In genomic region chr5:55102345-55102744, GRCh38 we compare ENCODE assay signal across 14 cellular contexts. TPM values are rescaled to one million over a fixed set of nuclear protein-coding genes. Genes with fewer than 3 reads are reported as not detected.
DNase-seq lines count a peak whose midpoint lies in the region; ATAC-seq and TF ChIP-seq lines count a peak whose summit lies in the region.
"Had no signal": no experiment of that assay in that cellular context is flagged by ENCODE, and none has a peak within 500 bp of the region (broad histone marks: within the 10 kb centered on the region; RNA-seq: fewer than 3 reads in every experiment).

TSS of gene GZMA (plus strand) at chr5:55102646. CDS start at chr5:55102683, 37 bp downstream.

- H3K27ac ChIP-seq in thoracic aorta: no peak within 1 kb of the TSS
- H3K27ac ChIP-seq: esophagus muscularis mucosa had no signal

- peak; percentile 66 for ATAC-seq in activated naive CD8-positive, alpha-beta T cell treated with anti-CD3 and anti-CD28 coated beads, Interleukin-2, amount 10 ng/mL, durations not matched to agents 7 days and 5 days (ENCODE audit: low read depth)
- no peak for ATAC-seq in thoracic aorta (ENCODE audit: insufficient number of reproducible peaks, low FRiP score, low read depth)
- ATAC-seq in GM19467 (IDR thresholded peaks at IDR 0.05; ENCODE audit: unreplicated experiment): no peak

- DNase-seq in activated gamma-delta T cell treated with Interleukin-2 at 50 U/mL for 16 hours: peak; percentile 13
- DNase-seq in activated gamma-delta T cell (lab: John Stamatoyannopoulos, UW): no peak
- peak; percentile 36 for DNase-seq in T-helper 9 cell
- peak; percentile 61 for DNase-seq in activated naive CD8-positive, alpha-beta T cell treated with anti-CD3 and anti-CD28 coated beads, Interleukin-2, amount 10 ng/mL, durations not matched to agents 7 days and 5 days
- no peak for DNase-seq in thoracic aorta (ENCODE audit: low spot score)
- DNase-seq in ecto neural progenitor cell (ENCODE audit: low spot score): no peak
- DNase-seq in medulla oblongata (ENCODE audit: extremely low spot score): no peak
- DNase-seq: activated B cell treated with CpG ODN at 0.5 μM for 24 hours, NCI-H1930 had no signal

- no peaks in the 10 kb centered on the region for H3K36me3 ChIP-seq in thoracic aorta
- H3K36me3 ChIP-seq: esophagus muscularis mucosa had no signal

- H3K27ac Mint-ChIP-seq in activated naive CD8-positive, alpha-beta T cell treated with anti-CD3 and anti-CD28 coated beads, Interleukin-2, amount 10 ng/mL, durations not matched to agents 7 days and 5 days: peak within 1 kb of the TSS; percentile 92
- H3K27ac Mint-ChIP-seq: activated B cell treated with CpG ODN at 0.5 μM for 24 hours, brain had no signal

- H3K4me1 ChIP-seq in thoracic aorta (ENCODE audit: control insufficient read depth in 1 of 2, low read depth in 2 of 2): no peaks in the 10 kb centered on the region
- H3K4me1 ChIP-seq: esophagus muscularis mucosa had no signal

- H3K36me3 Mint-ChIP-seq in activated naive CD8-positive, alpha-beta T cell treated with anti-CD3 and anti-CD28 coated beads, Interleukin-2, amount 10 ng/mL, durations not matched to agents 7 days and 5 days: peaks cover 63% of the 10 kb centered on the region
- H3K36me3 Mint-ChIP-seq: brain had no signal

- peak within 1 kb of the TSS; percentile 80 for H3K4me3 Mint-ChIP-seq in activated naive CD8-positive, alpha-beta T cell treated with anti-CD3 and anti-CD28 coated beads, Interleukin-2, amount 10 ng/mL, durations not matched to agents 7 days and 5 days
- H3K4me3 Mint-ChIP-seq: activated B cell treated with CpG ODN at 0.5 μM for 24 hours, brain had no signal

- no peaks in the 10 kb centered on the region for H3K9me3 ChIP-seq in thoracic aorta

- no peak for TF ChIP-seq CTCF in thoracic aorta (IDR thresholded peaks at IDR 0.05)

- H3K27me3 ChIP-seq in thoracic aorta (replicated peaks; ENCODE audit: insufficient read depth): no peaks in the 10 kb centered on the region
- H3K27me3 ChIP-seq: esophagus muscularis mucosa had no signal

- H3K4me1 Mint-ChIP-seq in activated naive CD8-positive, alpha-beta T cell treated with anti-CD3 and anti-CD28 coated beads, Interleukin-2, amount 10 ng/mL, durations not matched to agents 7 days and 5 days: peaks cover 71% of the 10 kb centered on the region
- H3K4me1 Mint-ChIP-seq: brain had no signal

- POLR2A ChIA-PET in activated naive CD8-positive, alpha-beta T cell treated with anti-CD3 and anti-CD28 coated beads, Interleukin-2, amount 10 ng/mL, durations not matched to agents 7 days and 5 days (lab: Charles Lee): interaction anchor here (0.6 to 2.8 kb wide), 13 partner anchors 7 to 196 kb away, joined by 3 to 27 read pairs (median 4); partner anchors contain the start of gene GZMK

- H3K4me3 ChIP-seq in thoracic aorta: peak within 1 kb of the TSS; percentile 4
- H3K4me3 ChIP-seq: esophagus muscularis mucosa had no signal

- no peaks in the 10 kb centered on the region for H3K27me3 Mint-ChIP-seq in activated naive CD8-positive, alpha-beta T cell treated with anti-CD3 and anti-CD28 coated beads, Interleukin-2, amount 10 ng/mL, durations not matched to agents 7 days and 5 days
- H3K27me3 Mint-ChIP-seq: activated B cell treated with CpG ODN at 0.5 μM for 24 hours had no signal

- H3K9me3 Mint-ChIP-seq in activated naive CD8-positive, alpha-beta T cell treated with anti-CD3 and anti-CD28 coated beads, Interleukin-2, amount 10 ng/mL, durations not matched to agents 7 days and 5 days: peaks cover 28% of the 10 kb centered on the region
- H3K9me3 Mint-ChIP-seq: activated B cell treated with CpG ODN at 0.5 μM for 24 hours had no signal

RNA-seq across cellular contexts. Expression of gene GZMA, which starts in this region (rescaled TPM):
- total RNA-seq in activated naive CD8-positive, alpha-beta T cell treated with anti-CD3 and anti-CD28 coated beads, Interleukin-2, amount 10 ng/mL, durations not matched to agents 7 days and 5 days: 100 to 1,000 TPM; 242 to 250 TPM
- 1 to 10 TPM; 1.1 to 1.6 TPM for total RNA-seq in thoracic aorta
- total RNA-seq: activated B cell treated with CpG ODN at 0.5 μM for 24 hours, G401, OCI-LY7 had no signal

Comparison
In these comparisons a context has a peak if more than half of its experiments do, and no peak if none do; other contexts are left out.
1. RNA of gene GZMA (total RNA-seq): 242 to 250 TPM in activated naive CD8-positive, alpha-beta T cell treated with anti-CD3 and anti-CD28 coated beads, Interleukin-2, amount 10 ng/mL, durations not matched to agents 7 days and 5 days; 1.1 to 1.6 TPM in thoracic aorta; every median in the first group is over 10 times any median in the second.
2. DNase-seq: peak in activated gamma-delta T cell treated with Interleukin-2 at 50 U/mL for 16 hours (single experiment), T-helper 9 cell (single experiment) and activated naive CD8-positive, alpha-beta T cell treated with anti-CD3 and anti-CD28 coated beads, Interleukin-2, amount 10 ng/mL, durations not matched to agents 7 days and 5 days (single experiment); none in activated gamma-delta T cell (single experiment), thoracic aorta (single experiment), ecto neural progenitor cell (single experiment) and medulla oblongata (single experiment).